In the genomic region with DNA sequence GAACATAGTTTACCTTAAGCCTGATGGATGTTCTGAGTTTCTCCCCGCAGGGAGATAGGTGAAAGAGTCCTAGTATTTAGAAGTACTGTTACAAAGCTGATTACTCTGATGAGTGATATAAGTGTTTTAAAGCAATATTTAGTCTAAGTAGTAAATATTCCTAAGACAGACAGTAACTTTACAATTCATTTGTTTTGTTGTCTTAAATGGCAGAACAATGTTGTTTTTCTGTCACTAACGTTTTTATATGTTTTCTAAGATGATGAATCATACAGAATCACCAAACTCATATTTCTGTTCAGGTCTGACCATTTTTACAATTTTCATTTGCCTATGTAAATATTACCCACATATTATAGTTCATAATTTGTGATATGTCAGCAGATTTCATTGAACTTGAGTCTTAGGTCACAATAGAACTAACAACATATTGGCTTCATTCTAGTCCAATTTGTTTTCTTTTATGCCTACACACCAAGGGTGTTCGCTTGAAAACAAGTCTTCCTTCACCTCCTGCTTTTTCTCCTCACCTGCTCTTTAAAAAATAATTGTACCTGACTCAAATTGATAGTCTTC, we compare ENCODE assay signal across 27 cellular contexts. TPM values are rescaled to one million over a fixed set of nuclear protein-coding genes. Genes with fewer than 3 reads are reported as not detected.
A peak's percentile ranks its signal among the peaks of the same experiment; 100 is the strongest.
DNase-seq lines count a peak whose midpoint lies in the region; ATAC-seq, FAIRE-seq and TF ChIP-seq lines count a peak whose summit lies in the region.
"Had no signal": no experiment of that assay in that cellular context is flagged by ENCODE, and none has a peak within 500 bp of the region (broad histone marks: within the 10 kb centered on the region; RNA-seq: fewer than 3 reads in every experiment).

No MANE protein-coding gene starts in this region.

- H3K27ac Mint-ChIP-seq in activated CD4-positive, alpha-beta T cell treated with anti-CD3 and anti-CD28 coated beads for 36 hours: peak overlapping the region; percentile 60
- peak overlapping the region; percentile 97 for H3K27ac Mint-ChIP-seq in T-helper 17 cell
- peak overlapping the region in 3 of 9 donors; percentile 11 to 43 (median 21) for H3K27ac Mint-ChIP-seq in naive thymus-derived CD4-positive, alpha-beta T cell
- H3K27ac Mint-ChIP-seq: activated CD4-positive, alpha-beta T cell treated with anti-CD3 and anti-CD28 coated beads, Interleukin-2, amount 10 ng/mL, durations not matched to agents 7 days and 5 days had no signal

- no peaks in the 10 kb centered on the region for H3K9me3 ChIP-seq in T-helper 17 cell (ENCODE audit: control insufficient read depth, low read length, poor library complexity, severe bottlenecking)
- no peaks in the 10 kb centered on the region for H3K9me3 ChIP-seq in naive thymus-derived CD4-positive, alpha-beta T cell (ENCODE audit: control insufficient read depth in 2 of 3, low read length in 3 of 3)
- H3K9me3 ChIP-seq: Caco-2, mucosa of descending colon, sigmoid colon had no signal

- intact Hi-C loops in activated CD4-positive, alpha-beta T cell treated with anti-CD3 and anti-CD28 coated beads for 36 hours (cut with DNase I, micrococcal nuclease): no loop called here
- intact Hi-C loops in naive thymus-derived CD4-positive, alpha-beta T cell (cut with micrococcal nuclease): loop anchor here in 1 of 2 donors (1.0 kb wide), 1 partner anchor 7 kb away; no protein-coding TSS in a partner anchor

- no peaks in the 10 kb centered on the region for H3K27me3 ChIP-seq in naive thymus-derived CD4-positive, alpha-beta T cell (ENCODE audit: control insufficient read depth in 2 of 2, insufficient read depth in 2 of 2, low read length in 2 of 2)
- H3K27me3 ChIP-seq: sigmoid colon had no signal

- no peaks in the 10 kb centered on the region for H3K36me3 ChIP-seq in naive thymus-derived CD4-positive, alpha-beta T cell (ENCODE audit: control insufficient read depth in 2 of 3, insufficient read depth in 3 of 3, low read length in 3 of 3)
- H3K36me3 ChIP-seq: sigmoid colon had no signal

- H3K36me3 Mint-ChIP-seq in activated CD4-positive, alpha-beta T cell treated with anti-CD3 and anti-CD28 coated beads for 36 hours (ENCODE audit: low read depth): peaks cover 2% of the 10 kb centered on the region
- peaks cover 2% of the 10 kb centered on the region for H3K36me3 Mint-ChIP-seq in T-helper 17 cell (ENCODE audit: low read depth)
- peaks cover 0 to 9% (median 3%) of the 10 kb centered on the region in 5 donors for H3K36me3 Mint-ChIP-seq in naive thymus-derived CD4-positive, alpha-beta T cell

- CTCF ChIA-PET in activated CD4-positive, alpha-beta T cell treated with anti-CD3 and anti-CD28 coated beads for 36 hours (lab: Charles Lee): interaction anchor here (1.6 kb wide), 1 partner anchor 582 kb away, joined by 3 read pairs; no protein-coding TSS in a partner anchor
- CTCF ChIA-PET in naive thymus-derived CD4-positive, alpha-beta T cell (lab: Charles Lee): no interaction called here

- no peak for TF ChIP-seq CTCF in D721Med (IDR thresholded peaks at IDR 0.05; ENCODE audit: insufficient read depth, missing control alignments)

- no peaks in the 10 kb centered on the region for H3K27me3 Mint-ChIP-seq in activated CD4-positive, alpha-beta T cell treated with anti-CD3 and anti-CD28 coated beads for 36 hours
- H3K27me3 Mint-ChIP-seq in T-helper 17 cell: no peaks in the 10 kb centered on the region
- H3K27me3 Mint-ChIP-seq in naive thymus-derived CD4-positive, alpha-beta T cell: no peaks in the 10 kb centered on the region
- H3K27me3 Mint-ChIP-seq: activated CD4-positive, alpha-beta T cell treated with anti-CD3 and anti-CD28 coated beads, Interleukin-2, amount 10 ng/mL, durations not matched to agents 7 days and 5 days had no signal

- peaks cover 26 to 90% of the 10 kb centered on the region in 2 donors for H3K4me1 ChIP-seq in naive thymus-derived CD4-positive, alpha-beta T cell (ENCODE audit: control insufficient read depth in 2 of 2, insufficient read depth in 2 of 2, low read length in 2 of 2)

- no peak overlapping the region for H3K4me3 ChIP-seq in naive thymus-derived CD4-positive, alpha-beta T cell (ENCODE audit: low read length)
- H3K4me3 ChIP-seq: mucosa of descending colon, sigmoid colon had no signal

- no peak overlapping the region for H3K4me3 Mint-ChIP-seq in activated CD4-positive, alpha-beta T cell treated with anti-CD3 and anti-CD28 coated beads for 36 hours
- H3K4me3 Mint-ChIP-seq in T-helper 17 cell: peak overlapping the region; percentile 73
- peak overlapping the region in 7 of 10 donors; percentile 36 to 71 (median 56) for H3K4me3 Mint-ChIP-seq in naive thymus-derived CD4-positive, alpha-beta T cell
- H3K4me3 Mint-ChIP-seq: activated CD4-positive, alpha-beta T cell treated with anti-CD3 and anti-CD28 coated beads, Interleukin-2, amount 10 ng/mL, durations not matched to agents 7 days and 5 days had no signal

- peak; percentile 73 for FAIRE-seq in D721Med (lab: Jason Lieb, UNC)
- FAIRE-seq: GM12891, keratinocyte had no signal

- DNase-seq in activated CD4-positive, alpha-beta T cell treated with anti-CD3 and anti-CD28 coated beads for 36 hours: no peak
- no peak for DNase-seq in activated CD4-positive, alpha-beta T cell treated with anti-CD3 and anti-CD28 coated beads, Interleukin-2, amount 50 U/mL, for 1 hour
- no peak for DNase-seq in D721Med (ENCODE audit: insufficient read length, low spot score)
- no peak for DNase-seq in T-helper 17 cell
- no peak for DNase-seq in naive thymus-derived CD4-positive, alpha-beta T cell
- DNase-seq in DMS 273 (lab: John Stamatoyannopoulos, UW; ENCODE audit: unreplicated experiment): no peak
- no peak for DNase-seq in NCI-H2029 (lab: John Stamatoyannopoulos, UW)
- DNase-seq: 8988T; activated CD4-positive, alpha-beta T cell treated with anti-CD3 and anti-CD28 coated beads, Interleukin-2, amount 10 ng/mL, durations not matched to agents 7 days and 5 days; activated CD8-positive, alpha-beta memory T cell treated with anti-CD3 and anti-CD28 coated beads, Interleukin-2, amount 50 U/mL, for 4 hours; activated gamma-delta T cell; AML-193; aorta; Caco-2; dermis blood vessel endothelial cell; mucosa of descending colon; NCI-H1092 treated with DMSO at 0.1 percent for 48 hours; NCI-H2029 treated with DMSO at 0.1 percent for 48 hours; NCI-H226; posterior cingulate gyrus; sigmoid colon; stimulated activated CD4-positive, alpha-beta T cell treated with anti-CD3 and anti-CD28 coated beads, Interleukin-15, amount 100 ng/mL, for 24 hours; trophoblast cell had no signal

- H3K9me3 Mint-ChIP-seq in activated CD4-positive, alpha-beta T cell treated with anti-CD3 and anti-CD28 coated beads for 36 hours (ENCODE audit: low read depth): no peaks in the 10 kb centered on the region
- H3K9me3 Mint-ChIP-seq in naive thymus-derived CD4-positive, alpha-beta T cell: no peaks in the 10 kb centered on the region
- H3K9me3 Mint-ChIP-seq: activated CD4-positive, alpha-beta T cell treated with anti-CD3 and anti-CD28 coated beads, Interleukin-2, amount 10 ng/mL, durations not matched to agents 7 days and 5 days had no signal

- no peak for ATAC-seq in activated CD4-positive, alpha-beta T cell treated with anti-CD3 and anti-CD28 coated beads for 36 hours
- ATAC-seq in T-helper 17 cell (no peak), HG03439 (IDR thresholded peaks at IDR 0.05; ENCODE audit: unreplicated experiment) (no peak)
- no peak for ATAC-seq in naive thymus-derived CD4-positive, alpha-beta T cell

- POLR2A ChIA-PET in activated CD4-positive, alpha-beta T cell treated with anti-CD3 and anti-CD28 coated beads for 36 hours (lab: Charles Lee): no interaction called here
- POLR2A ChIA-PET in naive thymus-derived CD4-positive, alpha-beta T cell (lab: Charles Lee): no interaction called here

- no peak overlapping the region for H3K27ac ChIP-seq in naive thymus-derived CD4-positive, alpha-beta T cell (ENCODE audit: low read depth, low read length)
- H3K27ac ChIP-seq: sigmoid colon, VCaP had no signal

- H3K4me1 Mint-ChIP-seq in activated CD4-positive, alpha-beta T cell treated with anti-CD3 and anti-CD28 coated beads for 36 hours: peaks cover 86% of the 10 kb centered on the region
- H3K4me1 Mint-ChIP-seq in T-helper 17 cell: peaks cover 62% of the 10 kb centered on the region
- H3K4me1 Mint-ChIP-seq in naive thymus-derived CD4-positive, alpha-beta T cell: peaks cover 66 to 99% (median 94%) of the 10 kb centered on the region in 7 donors

RNA-seq across cellular contexts. Expression of gene MAP3K1, which starts 30.6 kb away (rescaled TPM):
- 10 to 100 TPM; 22.3 to 22.9 TPM for total RNA-seq in activated CD4-positive, alpha-beta T cell treated with anti-CD3 and anti-CD28 coated beads for 36 hours
- total RNA-seq in T-helper 17 cell: 100 to 1,000 TPM in 1 of 2 donors, 10 to 100 TPM in 1; 99.2 to 120 TPM
- total RNA-seq in naive thymus-derived CD4-positive, alpha-beta T cell: 10 to 100 TPM; 54.4 to 85.4 (median 77.3) TPM
- polyA plus RNA-seq in naive thymus-derived CD4-positive, alpha-beta T cell: 10 to 100 TPM; 43.0 to 55.3 TPM
